In the genomic region with DNA sequence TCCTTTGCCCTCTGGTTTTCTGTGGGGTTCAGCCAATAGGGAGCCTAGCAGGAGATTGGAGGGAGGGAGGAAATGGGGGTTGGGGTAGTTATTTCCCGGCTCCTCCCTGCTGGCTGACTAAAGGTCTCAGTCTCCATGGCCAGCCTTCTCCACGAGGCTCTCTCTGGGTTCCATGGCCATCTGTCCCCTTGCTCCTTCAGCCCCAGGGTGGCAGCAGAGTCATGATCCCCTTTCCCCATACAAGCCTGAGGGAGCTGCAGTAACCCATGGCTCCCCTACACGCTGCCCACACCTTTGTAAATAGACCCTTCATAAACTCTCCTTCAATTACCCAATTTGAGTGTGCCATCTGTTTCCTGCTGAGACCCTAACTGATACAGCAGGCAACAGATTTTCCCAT, we compare ENCODE assay signal across 16 cellular contexts.
"Had no signal": no experiment of that assay in that cellular context is flagged by ENCODE, and none has a peak within 500 bp of the region (broad histone marks: within the 10 kb centered on the region; RNA-seq: fewer than 3 reads in every experiment).

No MANE protein-coding gene starts in this region.

- ATAC-seq: activated CD4-positive, CD25-positive, alpha-beta regulatory T cell treated with anti-CD3 and anti-CD28 coated beads, Interleukin-2, amount 50 U/mL, for 24 hours; activated CD8-positive, alpha-beta memory T cell treated with anti-CD3 and anti-CD28 coated beads, Interleukin-2, amount 10 ng/mL, durations not matched to agents 7 days and 5 days; gastroesophageal sphincter; left cardiac atrium; pancreas; psoas muscle had no signal

- FAIRE-seq: bronchial epithelial cell, pancreas had no signal

- DNase-seq: activated CD4-positive, alpha-beta memory T cell treated with anti-CD3 and anti-CD28 coated beads, Interleukin-2, amount 10 ng/mL, durations not matched to agents 7 days and 5 days; activated CD4-positive, alpha-beta T cell treated with anti-CD3 and anti-CD28 coated beads, Interleukin-2, amount 10 ng/mL, durations not matched to agents 24 days and 14 days; activated CD8-positive, alpha-beta memory T cell treated with anti-CD3 and anti-CD28 coated beads, Interleukin-2, amount 10 ng/mL, durations not matched to agents 7 days and 5 days; activated effector memory CD4-positive, alpha-beta T cell treated with anti-CD3 and anti-CD28 coated beads, Interleukin-2, amount 50 U/mL, for 16 hours; activated T-cell treated with anti-CD3 and anti-CD28 coated beads for 4 hours; amygdala; cerebellar nuclear complex; esophagus squamous epithelium; islet precursor cell; left cardiac atrium; pancreas; psoas muscle; stimulated activated CD4-positive, alpha-beta T cell treated with anti-CD3 and anti-CD28 coated beads, Interleukin-12 subunit alpha, Interleukin-12 subunit beta, amount 100 ng/mL, for 4 hours had no signal
